Comparison of ENCODE assay signal across 8 cellular contexts in genomic region chr20:31722388-31723281, GRCh38. TPM values are rescaled to one million over a fixed set of nuclear protein-coding genes. Genes with fewer than 3 reads are reported as not detected.
DNase-seq lines count a peak whose midpoint lies in the region; ATAC-seq lines count a peak whose summit lies in the region.

TSS of gene BCL2L1 (minus strand) at chr20:31722868. CDS start at chr20:31722218, 650 bp downstream.

- H3K27ac Mint-ChIP-seq in activated CD4-positive, alpha-beta T cell treated with anti-CD3 and anti-CD28 coated beads, Interleukin-2, amount 10 ng/mL, durations not matched to agents 7 days and 5 days = peak within 1 kb of the TSS; percentile 98

- H3K27me3 Mint-ChIP-seq in activated CD4-positive, alpha-beta T cell treated with anti-CD3 and anti-CD28 coated beads, Interleukin-2, amount 10 ng/mL, durations not matched to agents 7 days and 5 days = no peaks in the 10 kb centered on the region

- H3K4me3 Mint-ChIP-seq in activated CD4-positive, alpha-beta T cell treated with anti-CD3 and anti-CD28 coated beads, Interleukin-2, amount 10 ng/mL, durations not matched to agents 7 days and 5 days = peak within 1 kb of the TSS; percentile 85

- POLR2A ChIA-PET in activated CD4-positive, alpha-beta T cell treated with anti-CD3 and anti-CD28 coated beads, Interleukin-2, amount 10 ng/mL, durations not matched to agents 7 days and 5 days (lab: Charles Lee) = interaction anchor here (2.2 kb wide), 1 partner anchor 61 kb away, joined by 25 read pairs; no protein-coding TSS in a partner anchor

- ATAC-seq in HG03097 (IDR thresholded peaks at IDR 0.05; ENCODE audit: low FRiP score, unreplicated experiment) = peak; percentile 11
- no peak for ATAC-seq in GM19452 (IDR thresholded peaks at IDR 0.05; ENCODE audit: unreplicated experiment)

- H3K36me3 Mint-ChIP-seq in activated CD4-positive, alpha-beta T cell treated with anti-CD3 and anti-CD28 coated beads, Interleukin-2, amount 10 ng/mL, durations not matched to agents 7 days and 5 days (ENCODE audit: low read depth) = peaks cover 42% of the 10 kb centered on the region

- H3K9me3 Mint-ChIP-seq in activated CD4-positive, alpha-beta T cell treated with anti-CD3 and anti-CD28 coated beads, Interleukin-2, amount 10 ng/mL, durations not matched to agents 7 days and 5 days = no peaks in the 10 kb centered on the region

- CTCF ChIA-PET in activated CD4-positive, alpha-beta T cell treated with anti-CD3 and anti-CD28 coated beads, Interleukin-2, amount 10 ng/mL, durations not matched to agents 7 days and 5 days (lab: Charles Lee) = interaction anchor here (1.3 to 6.8 kb wide), 19 partner anchors 9 to 167 kb away, joined by 3 to 219 read pairs (median 14); partner anchors contain the start of genes ID1 and TPX2

- H3K4me1 Mint-ChIP-seq in activated CD4-positive, alpha-beta T cell treated with anti-CD3 and anti-CD28 coated beads, Interleukin-2, amount 10 ng/mL, durations not matched to agents 7 days and 5 days = peaks cover 34% of the 10 kb centered on the region

- DNase-seq in GF-D8 (lab: John Stamatoyannopoulos, UW) = peak; percentile 62
- peak; percentile 82 for DNase-seq in NCI-H510A treated with DMSO at 0.1 percent for 48 hours (lab: John Stamatoyannopoulos, UW)
- peak; percentile 69 for DNase-seq in activated CD4-positive, alpha-beta T cell treated with anti-CD3 and anti-CD28 coated beads, Interleukin-2, amount 10 ng/mL, durations not matched to agents 7 days and 5 days
- DNase-seq in cortex of kidney (lab: John Stamatoyannopoulos, UW) = peak; percentile 42
- DNase-seq in left kidney (ENCODE audit: low read depth, low spot score) = peak; percentile 94
- DNase-seq in stimulated activated CD4-positive, alpha-beta T cell treated with anti-CD3 and anti-CD28 coated beads, Interleukin-2, amount 100 ng/mL, for 24 hours = peak; percentile 75 to 82

RNA-seq across cellular contexts. Expression of gene BCL2L1, which starts in this region (rescaled TPM):
- 10 to 100 TPM; 57.1 to 58.8 TPM for total RNA-seq in activated CD4-positive, alpha-beta T cell treated with anti-CD3 and anti-CD28 coated beads, Interleukin-2, amount 10 ng/mL, durations not matched to agents 7 days and 5 days

Comparison
In these comparisons a context has a peak if more than half of its experiments do, and no peak if none do; other contexts are left out.
1. DNase-seq: peak in every context shown above with its lines; median percentile 94 in left kidney; 82 in NCI-H510A treated with DMSO at 0.1 percent for 48 hours; 78 in stimulated activated CD4-positive, alpha-beta T cell treated with anti-CD3 and anti-CD28 coated beads, Interleukin-2, amount 100 ng/mL, for 24 hours; 69 in activated CD4-positive, alpha-beta T cell treated with anti-CD3 and anti-CD28 coated beads, Interleukin-2, amount 10 ng/mL, durations not matched to agents 7 days and 5 days; 62 in GF-D8; 42 in cortex of kidney.